ENCODE assay signal across 8 cellular contexts in the genomic region with DNA sequence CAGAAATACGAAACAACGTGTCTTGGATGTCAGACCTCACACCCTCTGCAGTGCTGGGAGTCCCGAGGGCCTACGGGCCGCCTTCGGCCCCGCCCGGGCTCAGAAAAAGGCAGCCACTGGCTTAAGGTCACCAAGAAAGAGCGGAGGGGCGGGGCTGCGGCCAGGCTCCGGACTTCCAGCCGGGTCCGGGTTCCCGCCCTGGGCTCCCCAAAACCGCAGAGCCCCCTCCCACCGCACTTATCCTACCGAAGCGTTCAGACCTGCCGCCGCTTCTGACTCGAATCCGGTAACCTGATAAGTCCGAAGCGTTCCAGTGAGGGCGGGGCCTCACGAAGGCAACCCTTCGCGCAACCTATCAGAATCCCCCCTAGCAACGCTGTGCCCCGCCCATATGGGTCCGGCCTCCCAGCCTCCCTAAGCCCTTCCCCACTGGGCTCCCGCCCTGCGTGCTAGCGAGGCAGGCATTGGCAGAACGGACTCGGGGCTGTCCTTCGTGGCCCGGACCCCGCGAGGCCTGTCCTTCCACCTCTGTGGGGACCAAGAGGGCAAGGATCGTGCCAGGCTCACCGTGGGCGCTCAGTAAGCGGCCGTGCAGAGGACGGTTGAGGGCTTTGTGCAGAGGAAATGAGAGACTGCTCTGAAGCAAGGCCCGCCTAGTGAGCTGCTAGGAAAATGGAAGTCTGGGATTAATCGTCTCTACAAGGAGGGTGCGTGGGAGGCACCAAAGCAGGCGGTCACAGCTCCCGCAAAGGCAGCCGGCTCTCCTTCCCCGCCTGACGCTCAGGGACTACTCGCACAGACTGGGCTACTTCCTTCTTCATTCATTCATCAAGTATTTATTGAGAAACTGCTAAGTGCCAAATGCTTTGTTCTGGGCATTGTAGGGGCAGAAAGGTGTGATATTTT. TPM values are rescaled to one million over a fixed set of nuclear protein-coding genes. Genes with fewer than 3 reads are reported as not detected.
DNase-seq lines count a peak whose midpoint lies in the region; ATAC-seq lines count a peak whose summit lies in the region.

A gene (minus strand): TSS at position 296 of the 906 bp plus-strand sequence. CDS start 515 bp downstream, outside the sequence.

- CTCF ChIA-PET in activated CD4-positive, alpha-beta T cell treated with anti-CD3 and anti-CD28 coated beads, Interleukin-2, amount 10 ng/mL, durations not matched to agents 7 days and 5 days (lab: Charles Lee) = interaction anchor here (1.1 to 2.1 kb wide), 4 partner anchors 8 to 113 kb away, joined by 3 to 10 read pairs (median 6); a partner anchor contains a TSS

- H3K27me3 Mint-ChIP-seq in activated CD4-positive, alpha-beta T cell treated with anti-CD3 and anti-CD28 coated beads, Interleukin-2, amount 10 ng/mL, durations not matched to agents 7 days and 5 days = no peaks in the 10 kb centered on the region

- peak within 1 kb of the TSS; percentile 87 for H3K4me3 Mint-ChIP-seq in activated CD4-positive, alpha-beta T cell treated with anti-CD3 and anti-CD28 coated beads, Interleukin-2, amount 10 ng/mL, durations not matched to agents 7 days and 5 days

- peak; percentile 97 for ATAC-seq in GM19372 (IDR thresholded peaks at IDR 0.05; ENCODE audit: low read depth, unreplicated experiment)
- ATAC-seq in HG03521 (IDR thresholded peaks at IDR 0.05; ENCODE audit: unreplicated experiment) = peak; percentile 86
- ATAC-seq in left colon = peak; percentile 92

- POLR2A ChIA-PET in activated CD4-positive, alpha-beta T cell treated with anti-CD3 and anti-CD28 coated beads, Interleukin-2, amount 10 ng/mL, durations not matched to agents 7 days and 5 days (lab: Charles Lee) = interaction anchor here (1.3 kb wide), 1 partner anchor 20 kb away, joined by 5 read pairs; a partner anchor contains a TSS

- H3K9me3 Mint-ChIP-seq in activated CD4-positive, alpha-beta T cell treated with anti-CD3 and anti-CD28 coated beads, Interleukin-2, amount 10 ng/mL, durations not matched to agents 7 days and 5 days = no peaks in the 10 kb centered on the region

- intact Hi-C loops in left colon (cut with DNase I, micrococcal nuclease) = no loop called here

- peaks cover 50% of the 10 kb centered on the region for H3K4me1 Mint-ChIP-seq in activated CD4-positive, alpha-beta T cell treated with anti-CD3 and anti-CD28 coated beads, Interleukin-2, amount 10 ng/mL, durations not matched to agents 7 days and 5 days

- DNase-seq in C1 segment of cervical spinal cord (lab: John Stamatoyannopoulos, UW) (peak; percentile 58 to 97 (median 86)), NCI-H748 (lab: John Stamatoyannopoulos, UW; ENCODE audit: unreplicated experiment) (peak; percentile 99), cortex of kidney (lab: John Stamatoyannopoulos, UW) (peak; percentile 83), left colon (peak; percentile 97 to 99)
- DNase-seq in activated CD4-positive, alpha-beta T cell treated with anti-CD3 and anti-CD28 coated beads, Interleukin-2, amount 10 ng/mL, durations not matched to agents 7 days and 5 days = peak; percentile 97
- peak; percentile 73 to 87 for DNase-seq in stimulated activated CD4-positive, alpha-beta T cell treated with anti-CD3 and anti-CD28 coated beads, Interleukin-1b, Interleukin-23, amount 100 ng/mL, for 4 hours (ENCODE audit: low read depth in 2 of 2)

- H3K27ac Mint-ChIP-seq in activated CD4-positive, alpha-beta T cell treated with anti-CD3 and anti-CD28 coated beads, Interleukin-2, amount 10 ng/mL, durations not matched to agents 7 days and 5 days = peak within 1 kb of the TSS; percentile 93

- peaks cover 15% of the 10 kb centered on the region for H3K36me3 Mint-ChIP-seq in activated CD4-positive, alpha-beta T cell treated with anti-CD3 and anti-CD28 coated beads, Interleukin-2, amount 10 ng/mL, durations not matched to agents 7 days and 5 days (ENCODE audit: low read depth)

RNA-seq across cellular contexts. Expression of the gene that starts here (rescaled TPM):
- 10 to 100 TPM; 22.4 to 23.0 TPM for total RNA-seq in activated CD4-positive, alpha-beta T cell treated with anti-CD3 and anti-CD28 coated beads, Interleukin-2, amount 10 ng/mL, durations not matched to agents 7 days and 5 days
- total RNA-seq in left colon = 10 to 100 TPM; 38.3 to 38.5 TPM

Comparison
In these comparisons a context has a peak if more than half of its experiments do, and no peak if none do; other contexts are left out.
1. Peak in every context shown above with its lines: DNase-seq and ATAC-seq.